Comparison of ENCODE assay signal across 24 cellular contexts in genomic region chr1:167119696-167120095, GRCh38. TPM values are rescaled to one million over a fixed set of nuclear protein-coding genes. Genes with fewer than 3 reads are reported as not detected.
DNase-seq lines count a peak whose midpoint lies in the region; ATAC-seq, FAIRE-seq and TF ChIP-seq lines count a peak whose summit lies in the region.
"Had no signal": no experiment of that assay in that cellular context is flagged by ENCODE, and none has a peak within 500 bp of the region (broad histone marks: within the 10 kb centered on the region; RNA-seq: fewer than 3 reads in every experiment).

No MANE protein-coding gene starts in this region.

- no peaks in the 10 kb centered on the region for H3K9me2 ChIP-seq in OCI-LY7 (ENCODE audit: insufficient read depth, low read length)

- H4K20me1 ChIP-seq in H1 (replicated peaks in 1 of 2; ENCODE audit: control insufficient read depth in 1 of 2, insufficient read depth in 2 of 2, low read length in 2 of 2) (no peaks in the 10 kb centered on the region), OCI-LY7 (ENCODE audit: insufficient read depth, low read length) (no peaks in the 10 kb centered on the region)

- ATAC-seq in T-helper 17 cell (no peak), gastrocnemius medialis (no peak), HG02981 (IDR thresholded peaks at IDR 0.05; ENCODE audit: unreplicated experiment) (no peak), aorta (ENCODE audit: low FRiP score) (no peak)
- ATAC-seq: GM12878 had no signal

- FAIRE-seq in H1 (lab: Jason Lieb, UNC) = no peak
- FAIRE-seq: G401.6, GM12878 had no signal

- H3K79me2 ChIP-seq in H1 (ENCODE audit: control insufficient read depth in 1 of 2, insufficient read depth in 2 of 2, low read length in 2 of 2) = no peaks in the 10 kb centered on the region
- H3K79me2 ChIP-seq in OCI-LY7 (ENCODE audit: insufficient read depth, low read depth, low read length) = no peaks in the 10 kb centered on the region

- H3K27me3 Mint-ChIP-seq in T-helper 17 cell (peaks cover 41% of the 10 kb centered on the region), neural crest cell (ENCODE audit: low read depth) (peaks cover 38% of the 10 kb centered on the region)

- H3K4me2 ChIP-seq in H1 (ENCODE audit: insufficient read depth in 1 of 2, low read depth in 2 of 2, low read length in 2 of 2) = no peak overlapping the region
- no peak overlapping the region for H3K4me2 ChIP-seq in OCI-LY7 (ENCODE audit: low read length)

- TF ChIP-seq CTCF in H1 (IDR thresholded peaks at IDR 0.05; ENCODE audit: control extremely low read depth in 1 of 3, insufficient read depth in 1 of 3, low read depth in 1 of 3, low read length in 3 of 3) (no peak), neural crest cell (conservative IDR thresholded peaks at IDR 0.05) (no peak), gastrocnemius medialis (IDR thresholded peaks at IDR 0.05 in 4 of 5, conservative IDR thresholded peaks at IDR 0.05 in 1 of 5) (no peak), OCI-LY7 (conservative IDR thresholded peaks at IDR 0.05; ENCODE audit: low read length) (no peak)

- no peak overlapping the region for H2AFZ ChIP-seq in H1 (ENCODE audit: low read length)
- no peak overlapping the region for H2AFZ ChIP-seq in OCI-LY7 (ENCODE audit: low read length)
- H2AFZ ChIP-seq: PC-9 had no signal

- no TSS peak for BruUV-seq in OCI-LY7 (replicated peaks; lab: Mats Ljungman, UMichigan)

- no peak overlapping the region for H3K14ac ChIP-seq in H1 (ENCODE audit: insufficient read length)

- H3K9me3 Mint-ChIP-seq in neural crest cell = no peaks in the 10 kb centered on the region
- H3K9me3 Mint-ChIP-seq: CD4-positive, alpha-beta memory T cell had no signal

- H3K79me1 ChIP-seq in H1 (ENCODE audit: low read depth, low read length) = no peaks in the 10 kb centered on the region

- no peak overlapping the region for H3K9ac ChIP-seq in H1 (replicated peaks in 1 of 4; ENCODE audit: extremely low read depth in 1 of 4, low read depth in 3 of 4, low read length in 3 of 4)

- H4K8ac ChIP-seq in H1 (ENCODE audit: extremely low read depth, insufficient read depth, low read length) = no peak overlapping the region

- H3K4ac ChIP-seq in H1 (replicated peaks; ENCODE audit: insufficient read length, low read depth, low read length) = no peak overlapping the region

- H4K5ac ChIP-seq in H1 (ENCODE audit: insufficient read length, low read depth, low read length) = no peak overlapping the region

- H3K27me3 ChIP-seq in H1 (replicated peaks in 1 of 4; ENCODE audit: control insufficient read depth in 3 of 4, extremely low read depth in 1 of 4, insufficient read depth in 3 of 4, low read length in 3 of 4) = no peaks in the 10 kb centered on the region; a peak in 2 of 7 replicates
- no peaks in the 10 kb centered on the region for H3K27me3 ChIP-seq in gastrocnemius medialis
- no peaks in the 10 kb centered on the region for H3K27me3 ChIP-seq in aorta (ENCODE audit: control insufficient read depth in 1 of 2, insufficient read depth in 2 of 2, low read length in 1 of 2)

- H3K4me1 ChIP-seq in H1 (replicated peaks in 1 of 4; ENCODE audit: control insufficient read depth in 3 of 4, insufficient read depth in 4 of 4, low read length in 3 of 4) (peaks cover 0 to 14% (median 3%) of the 10 kb centered on the region in 4 experiments; a peak in 5 of 7 replicates), gastrocnemius medialis (peaks cover 11 to 31% of the 10 kb centered on the region in 2 donors), aorta (ENCODE audit: control insufficient read depth in 1 of 2, insufficient read depth in 2 of 2, low read length in 2 of 2) (no peaks in the 10 kb centered on the region), OCI-LY7 (ENCODE audit: insufficient read depth, low read length, poor library complexity, severe bottlenecking) (no peaks in the 10 kb centered on the region)

- WGBS in H1 (ENCODE audit: extremely low coverage in 1 of 2, insufficient coverage in 1 of 2, insufficient read length in 1 of 2, insufficient replicate concordance in 2 of 2, low coverage in 1 of 2, low lambda C conversion rate in 2 of 2, missing lambda C conversion rate in 1 of 2), 2 experiments = 90% methylated on average over 3 of the region's 3 CpGs; no CpG with 5 or more reads in 1 of the 2 experiments
- WGBS in aorta, 2 donors = 89 to 91% methylated on average over 3 of the region's 3 CpGs

- H3K4me3 Mint-ChIP-seq in T-helper 17 cell (no peak overlapping the region), neural crest cell (peak overlapping the region; percentile 9)

- TF ChIP-seq POLR2A in H1 (IDR thresholded peaks at IDR 0.05; ENCODE audit: control extremely low read depth in 1 of 2, low read depth in 2 of 2, low read length in 2 of 2) = no peak
- TF ChIP-seq POLR2A in gastrocnemius medialis (IDR thresholded peaks at IDR 0.05) = no peak

- H3K56ac ChIP-seq in H1 (replicated peaks; ENCODE audit: insufficient read length, low read depth, low read length) = no peak overlapping the region

- no peak overlapping the region for H2BK120ac ChIP-seq in H1 (replicated peaks; ENCODE audit: low read depth, low read length)

- no peak overlapping the region for H2BK20ac ChIP-seq in H1 (ENCODE audit: low read length)

- H3K4me1 Mint-ChIP-seq in T-helper 17 cell (peaks cover 6% of the 10 kb centered on the region), neural crest cell (peaks cover 32% of the 10 kb centered on the region)

- no peak overlapping the region for H3K18ac ChIP-seq in H1 (ENCODE audit: extremely low read depth, low read length)

- no peak overlapping the region for H2BK12ac ChIP-seq in H1 (ENCODE audit: low read depth, low read length)

- in situ Hi-C loops in gastrocnemius medialis (cut with MboI; ENCODE audit: low sequenced_read_pairs in 4 of 4) = loop anchor here in 1 of 4 donors (10.0 kb wide), 1 partner anchor 55 kb away; no protein-coding TSS in a partner anchor

- POLR2A ChIA-PET in H1 (lab: Charles Lee; ENCODE audit: partially characterized antibody) (interaction anchor here (2.0 to 2.4 kb wide), 3 partner anchors 10 to 101 kb away, joined by 7 to 9 read pairs (median 8); partner anchors contain the start of gene POU2F1), OCI-LY7 (lab: Charles Lee) (no interaction called here)

- H3K36me3 Mint-ChIP-seq in T-helper 17 cell (ENCODE audit: low read depth) (no peaks in the 10 kb centered on the region), neural crest cell (ENCODE audit: low read depth) (no peaks in the 10 kb centered on the region)
- H3K36me3 Mint-ChIP-seq: CD4-positive, alpha-beta memory T cell had no signal

- intact Hi-C loops in gastrocnemius medialis (cut with DNase I; ENCODE audit: low total_unique reads) = loop anchor here (5.0 kb wide), 1 partner anchor 37 kb away; no protein-coding TSS in a partner anchor
- intact Hi-C loops in aorta (cut with DNase I) = no loop called here
- intact Hi-C loops in OCI-LY7 (cut with micrococcal nuclease; ENCODE audit: unreplicated experiment) = no loop called here

- H3K23me2 ChIP-seq in H1 (ENCODE audit: low read depth, low read length) = peaks cover 7% of the 10 kb centered on the region

- no peak overlapping the region for H4K91ac ChIP-seq in H1 (replicated peaks; ENCODE audit: insufficient read length, low read length)

- H3K27ac ChIP-seq in H1 (ENCODE audit: low read depth, low read length) (no peak overlapping the region), gastrocnemius medialis (peak overlapping the region; percentile 38 to 83 (median 70)), aorta (ENCODE audit: low read depth in 1 of 2, low read length in 2 of 2) (no peak overlapping the region), OCI-LY7 (ENCODE audit: low read depth, low read length, poor library complexity, severe bottlenecking) (no peak overlapping the region)
- H3K27ac ChIP-seq: PC-9, SJSA1 had no signal

- no peak overlapping the region for H2BK5ac ChIP-seq in H1 (ENCODE audit: low read depth, low read length)

- no peak overlapping the region for H2AK5ac ChIP-seq in H1 (ENCODE audit: low read depth, low read length)

- DNase-seq in T-helper 17 cell (no peak), H1 (ENCODE audit: low read depth in 1 of 2, low spot score in 2 of 2) (no peak), neural crest cell (ENCODE audit: low read depth, low spot score) (no peak), gastrocnemius medialis (no peak), aorta (no peak), OCI-LY7 (ENCODE audit: low spot score) (no peak)
- DNase-seq: CD4-positive, alpha-beta memory T cell; COR-L47; DMS53; H7; KG1; MM.1S; NCI-H2029; NCI-H446 treated with DMSO at 0.1 percent for 48 hours; NCI-H526; NCI-H82; NK-92 treated with Interleukin-12 subunit alpha and Interleukin-12 subunit beta, amount 100 ng/mL, for 24 hours; PC-9; Right ventricle myocardium superior had no signal

- H3K4me3 ChIP-seq in H1 (ENCODE audit: extremely low read depth in 1 of 4, insufficient read depth in 2 of 4, low read depth in 3 of 4, low read length in 4 of 4) = no peak overlapping the region
- no peak overlapping the region for H3K4me3 ChIP-seq in gastrocnemius medialis
- no peak overlapping the region for H3K4me3 ChIP-seq in aorta (ENCODE audit: low read length in 2 of 2)
- H3K4me3 ChIP-seq in OCI-LY7 (ENCODE audit: low read depth, low read length, poor library complexity, severe bottlenecking) = no peak overlapping the region
- H3K4me3 ChIP-seq: GM12878, PC-9, SJSA1 had no signal

- no peak overlapping the region for H3K23ac ChIP-seq in H1 (ENCODE audit: insufficient read length)

- CTCF ChIA-PET in H1 (lab: Charles Lee; ENCODE audit: partially characterized antibody) = interaction anchor here (1.0 to 2.4 kb wide), 4 partner anchors 21 to 211 kb away, joined by 3 to 9 read pairs (median 6); no protein-coding TSS in a partner anchor
- CTCF ChIA-PET in OCI-LY7 (lab: Charles Lee; ENCODE audit: unreplicated experiment) = no interaction called here

- H3K27ac Mint-ChIP-seq in T-helper 17 cell = peak overlapping the region; percentile 45
- no peak overlapping the region for H3K27ac Mint-ChIP-seq in neural crest cell (ENCODE audit: unreplicated experiment)
- H3K27ac Mint-ChIP-seq: CD4-positive, alpha-beta memory T cell had no signal

- TF ChIP-seq RAD21 in H1 (IDR thresholded peaks at IDR 0.05 in 1 of 2, conservative IDR thresholded peaks at IDR 0.05 in 1 of 2; ENCODE audit: low read depth in 2 of 2, low read length in 2 of 2) = no peak

- H3K9me3 ChIP-seq in T-helper 17 cell (ENCODE audit: control insufficient read depth, low read length, poor library complexity, severe bottlenecking) = no peaks in the 10 kb centered on the region
- no peaks in the 10 kb centered on the region for H3K9me3 ChIP-seq in H1 (ENCODE audit: insufficient read depth in 2 of 2, low read depth in 1 of 2, low read length in 1 of 2)
- no peaks in the 10 kb centered on the region for H3K9me3 ChIP-seq in gastrocnemius medialis
- H3K9me3 ChIP-seq in aorta (ENCODE audit: control insufficient read depth, low read length) = no peaks in the 10 kb centered on the region
- no peaks in the 10 kb centered on the region for H3K9me3 ChIP-seq in OCI-LY7 (ENCODE audit: low read length)
- H3K9me3 ChIP-seq: SJSA1 had no signal

- TF ChIP-seq EP300 in H1 (IDR thresholded peaks at IDR 0.05; ENCODE audit: borderline replicate concordance in 1 of 2, low read depth in 2 of 2, low read length in 2 of 2) = no peak

- H3K36me3 ChIP-seq in H1 (ENCODE audit: control insufficient read depth in 2 of 4, insufficient read depth in 4 of 4, low read length in 3 of 4) (no peaks in the 10 kb centered on the region), gastrocnemius medialis (peaks cover 0 to 59% of the 10 kb centered on the region in 2 donors), aorta (ENCODE audit: control insufficient read depth in 1 of 2, insufficient read depth in 2 of 2, low read length in 1 of 2) (peaks cover 0 to 8% of the 10 kb centered on the region in 2 donors), OCI-LY7 (ENCODE audit: insufficient read depth, low read length) (no peaks in the 10 kb centered on the region)
- H3K36me3 ChIP-seq: SJSA1 had no signal

- peak overlapping the region; percentile 5; the same call in 1 of the 2 replicates for H2BK15ac ChIP-seq in H1 (ENCODE audit: low read length)

RNA-seq across cellular contexts. Expression of gene STYXL2, which starts 25.8 kb away (rescaled TPM):
- total RNA-seq in T-helper 17 cell (not detected), neural crest cell (0.07 and 0.11 TPM in 2 replicates), gastrocnemius medialis (100 to 1,000 TPM in 1 of 4 donors, 10 to 100 TPM in 3; 63.7 to 159 (median 89.1) TPM), aorta (1 to 10 TPM; 7.1 to 7.6 TPM), OCI-LY7 (2022) (not detected in 2 replicates)
- 0.22 and 0.34 TPM in 2 replicates for total RNA-seq in H1 (2021; fragmentation: NEBNext Ultra II Directional; extraction: Animal tissue kit (Norgen Biotek cat#: 25700))
- polyA plus RNA-seq in H1 (2011; rRNA removed) (0.09 and 0.14 TPM in 2 replicates), aorta (1 to 10 TPM; 2.0 to 2.8 TPM)
- polyA plus RNA-seq in H1 (2011; cell fraction: cytosol; rRNA removed) = 0.18 TPM
- 0.26 TPM for polyA plus RNA-seq in H1 (2011; cell fraction: nucleus; rRNA removed)
- 0.37 to 0.55 TPM (median 0.52 TPM) in 4 replicates for polyA plus RNA-seq in H1 (2012, experiment 1 of 2)
- 0.04 TPM for polyA plus RNA-seq in H1 (2012, experiment 2 of 2)
- 0.10 TPM for polyA plus RNA-seq in H1 (2013, experiment 1 of 2)
- polyA plus RNA-seq in H1 (2013, experiment 2 of 2) = 0.11 TPM
- polyA minus RNA-seq in H1 (2011; rRNA and poly(A)+ RNA removed) = 0.15 and 0.47 TPM in 2 replicates
- 1.1 TPM for polyA minus RNA-seq in H1 (2011; cell fraction: cytosol; rRNA and poly(A)+ RNA removed)
- 0.10 TPM for polyA minus RNA-seq in H1 (2011; cell fraction: nucleus; rRNA and poly(A)+ RNA removed)
- not detected in 2 replicates for total RNA-seq in OCI-LY7 (2014; rRNA removed; shearing (Covaris generic))
- total RNA-seq: A673; CD4-positive, alpha-beta memory T cell; PC-9; SJSA1 had no signal
- polyA plus RNA-seq: CD4-positive, alpha-beta memory T cell had no signal

RNA-seq across cellular contexts. Expression of gene GPA33, which starts 29.5 kb away (rescaled TPM):
- 1 to 10 TPM; 5.3 to 7.6 TPM for total RNA-seq in T-helper 17 cell
- total RNA-seq in H1 (2021; fragmentation: NEBNext Ultra II Directional; extraction: Animal tissue kit (Norgen Biotek cat#: 25700)) = 0.11 and 0.19 TPM in 2 replicates
- polyA plus RNA-seq in H1 (2011; rRNA removed) = 0.67 and 0.74 TPM in 2 replicates
- 0.61 TPM for polyA plus RNA-seq in H1 (2011; cell fraction: cytosol; rRNA removed)
- polyA plus RNA-seq in H1 (2011; cell fraction: nucleus; rRNA removed) = 1.5 TPM
- 0.29 to 0.38 TPM (median 0.34 TPM) in 4 replicates for polyA plus RNA-seq in H1 (2012, experiment 1 of 2)
- 0.35 TPM for polyA plus RNA-seq in H1 (2012, experiment 2 of 2)
- 0.22 TPM for polyA plus RNA-seq in H1 (2013, experiment 1 of 2)
- 0.28 TPM for polyA plus RNA-seq in H1 (2013, experiment 2 of 2)
- polyA minus RNA-seq in H1 (2011; rRNA and poly(A)+ RNA removed) = 0.28 and 0.85 TPM in 2 replicates
- polyA minus RNA-seq in H1 (2011; cell fraction: cytosol; rRNA and poly(A)+ RNA removed) = 2.0 TPM
- polyA minus RNA-seq in H1 (2011; cell fraction: nucleus; rRNA and poly(A)+ RNA removed) = 0.80 TPM
- total RNA-seq in neural crest cell = not detected in 2 replicates
- 1 to 10 TPM in 1 of 4 donors, not detected in 3; 1.9 TPM for total RNA-seq in gastrocnemius medialis
- not detected for total RNA-seq in aorta
- polyA plus RNA-seq in aorta = 1 to 10 TPM in 1 of 2 donors, under 1 TPM in 1; 0.20 to 8.9 TPM
- not detected in 2 replicates for total RNA-seq in OCI-LY7 (2014; rRNA removed; shearing (Covaris generic))
- total RNA-seq in OCI-LY7 (2022) = not detected in 2 replicates
- total RNA-seq: A673, PC-9, SJSA1 had no signal

Comparison
In these comparisons a context has a peak if more than half of its experiments do, and no peak if none do; other contexts are left out.
1. H3K27ac ChIP-seq: peak in gastrocnemius medialis (4 of 4); none in H1 (single experiment), aorta (0 of 2) and OCI-LY7 (single experiment).
2. RNA of gene STYXL2, which starts 25.8 kb away (total RNA-seq): 63.7 to 159 TPM in gastrocnemius medialis; 7.1 to 7.6 TPM in aorta, 0.22 to 0.34 TPM in H1, 0.07 to 0.11 TPM in neural crest cell, not detected in T-helper 17 cell and not detected in OCI-LY7; every median in the first group is over 4 times any median in the second.